In genomic region chr10:124695259-124695658, GRCh38 we compare ENCODE assay signal across 15 cellular contexts. TPM values are rescaled to one million over a fixed set of nuclear protein-coding genes. Genes with fewer than 3 reads are reported as not detected.
A peak's percentile ranks its signal among the peaks of the same experiment; 100 is the strongest.
DNase-seq lines count a peak whose midpoint lies in the region; ATAC-seq and TF ChIP-seq lines count a peak whose summit lies in the region.
"Had no signal": no experiment of that assay in that cellular context is flagged by ENCODE, and none has a peak within 500 bp of the region (broad histone marks: within the 10 kb centered on the region; RNA-seq: fewer than 3 reads in every experiment).

No MANE protein-coding gene starts in this region.

- no peaks in the 10 kb centered on the region for H3K27me3 Mint-ChIP-seq in stimulated activated naive CD8-positive, alpha-beta T cell treated with anti-CD3 and anti-CD28 coated beads, Interleukin-15, Interleukin-2, amounts not matched to agents 100 ng/mL and 50 ng/mL, for 24 hours
- H3K27me3 Mint-ChIP-seq in stimulated activated naive CD8-positive, alpha-beta T cell treated with anti-CD3 and anti-CD28 coated beads, Interleukin-15, amount 100 ng/mL, for 72 hours, result peaks cover 7% of the 10 kb centered on the region
- no peaks in the 10 kb centered on the region for H3K27me3 Mint-ChIP-seq in activated CD8-positive, alpha-beta T cell treated with anti-CD3 and anti-CD28 coated beads for 36 hours
- H3K27me3 Mint-ChIP-seq in naive B cell (no peaks in the 10 kb centered on the region), type B pancreatic cell (no peaks in the 10 kb centered on the region)

- CTCF ChIA-PET in activated CD8-positive, alpha-beta T cell treated with anti-CD3 and anti-CD28 coated beads for 36 hours (lab: Charles Lee), result interaction anchor here (1.3 kb wide), 1 partner anchor 16 kb away, joined by 5 read pairs; no protein-coding TSS in a partner anchor

- no peak for DNase-seq in stimulated activated naive CD8-positive, alpha-beta T cell treated with anti-CD3 and anti-CD28 coated beads, Interleukin-15, amount 100 ng/mL, for 72 hours
- DNase-seq in activated CD8-positive, alpha-beta T cell treated with anti-CD3 and anti-CD28 coated beads for 36 hours, result no peak
- DNase-seq in naive B cell (no peak), type B pancreatic cell (ENCODE audit: extremely low spot score, unreplicated experiment) (no peak), COLO668 (lab: John Stamatoyannopoulos, UW; ENCODE audit: unreplicated experiment) (no peak), NAMALWA (ENCODE audit: low spot score) (no peak)
- DNase-seq: activated gamma-delta T cell, BE2C, brain microvascular endothelial cell, Karpas-422, NCI-H1694, SW 1271, testis had no signal

- H3K4me1 Mint-ChIP-seq in stimulated activated naive CD8-positive, alpha-beta T cell treated with anti-CD3 and anti-CD28 coated beads, Interleukin-15, Interleukin-2, amounts not matched to agents 100 ng/mL and 50 ng/mL, for 24 hours (ENCODE audit: low read depth), result peaks cover 88% of the 10 kb centered on the region
- H3K4me1 Mint-ChIP-seq in stimulated activated naive CD8-positive, alpha-beta T cell treated with anti-CD3 and anti-CD28 coated beads, Interleukin-15, amount 100 ng/mL, for 72 hours, result peaks cover 78% of the 10 kb centered on the region
- peaks cover 84% of the 10 kb centered on the region for H3K4me1 Mint-ChIP-seq in activated CD8-positive, alpha-beta T cell treated with anti-CD3 and anti-CD28 coated beads for 36 hours (ENCODE audit: low read depth)
- peaks cover 66 to 81% (median 74%) of the 10 kb centered on the region in 3 donors for H3K4me1 Mint-ChIP-seq in naive B cell
- peaks cover 33% of the 10 kb centered on the region for H3K4me1 Mint-ChIP-seq in type B pancreatic cell (ENCODE audit: unreplicated experiment)

- intact Hi-C loops in activated CD8-positive, alpha-beta T cell treated with anti-CD3 and anti-CD28 coated beads for 36 hours (cut with micrococcal nuclease), result no loop called here

- peaks cover 27% of the 10 kb centered on the region for H3K36me3 Mint-ChIP-seq in stimulated activated naive CD8-positive, alpha-beta T cell treated with anti-CD3 and anti-CD28 coated beads, Interleukin-15, Interleukin-2, amounts not matched to agents 100 ng/mL and 50 ng/mL, for 24 hours (ENCODE audit: low read depth)
- peaks cover 35% of the 10 kb centered on the region for H3K36me3 Mint-ChIP-seq in activated CD8-positive, alpha-beta T cell treated with anti-CD3 and anti-CD28 coated beads for 36 hours (ENCODE audit: low read depth)
- H3K36me3 Mint-ChIP-seq in naive B cell (peaks cover 12 to 15% of the 10 kb centered on the region in 2 donors), type B pancreatic cell (peaks cover 18% of the 10 kb centered on the region)

- no peak for TF ChIP-seq CTCF in activated CD8-positive, alpha-beta T cell treated with anti-CD3 and anti-CD28 coated beads for 36 hours (IDR thresholded peaks at IDR 0.05)
- no peak for TF ChIP-seq CTCF in type B pancreatic cell (conservative IDR thresholded peaks at IDR 0.05)

- POLR2A ChIA-PET in activated CD8-positive, alpha-beta T cell treated with anti-CD3 and anti-CD28 coated beads for 36 hours (lab: Charles Lee), result interaction anchor here (2.0 to 4.1 kb wide), 3 partner anchors 12 to 31 kb away, joined by 8 to 27 read pairs (median 14); no protein-coding TSS in a partner anchor

- peak overlapping the region; percentile 77 for H3K27ac Mint-ChIP-seq in stimulated activated naive CD8-positive, alpha-beta T cell treated with anti-CD3 and anti-CD28 coated beads, Interleukin-15, Interleukin-2, amounts not matched to agents 100 ng/mL and 50 ng/mL, for 24 hours
- H3K27ac Mint-ChIP-seq in stimulated activated naive CD8-positive, alpha-beta T cell treated with anti-CD3 and anti-CD28 coated beads, Interleukin-15, amount 100 ng/mL, for 72 hours, result no peak overlapping the region
- H3K27ac Mint-ChIP-seq in activated CD8-positive, alpha-beta T cell treated with anti-CD3 and anti-CD28 coated beads for 36 hours, result peak overlapping the region; percentile 98
- H3K27ac Mint-ChIP-seq in naive B cell, result peak overlapping the region; percentile 94 to 99 (median 97)
- H3K27ac Mint-ChIP-seq in type B pancreatic cell, result peak overlapping the region; percentile 75

- no peak for ATAC-seq in stimulated activated naive CD8-positive, alpha-beta T cell treated with anti-CD3 and anti-CD28 coated beads, Interleukin-15, amount 100 ng/mL, for 72 hours
- ATAC-seq in activated CD8-positive, alpha-beta T cell treated with anti-CD3 and anti-CD28 coated beads for 36 hours, result no peak
- ATAC-seq in naive B cell (ENCODE audit: low read depth in 2 of 2) (no peak), HG03354 (IDR thresholded peaks at IDR 0.05; ENCODE audit: poor library complexity, severe bottlenecking, unreplicated experiment) (no peak)

- peak overlapping the region; percentile 33 for H3K4me3 Mint-ChIP-seq in stimulated activated naive CD8-positive, alpha-beta T cell treated with anti-CD3 and anti-CD28 coated beads, Interleukin-15, Interleukin-2, amounts not matched to agents 100 ng/mL and 50 ng/mL, for 24 hours
- H3K4me3 Mint-ChIP-seq in stimulated activated naive CD8-positive, alpha-beta T cell treated with anti-CD3 and anti-CD28 coated beads, Interleukin-15, amount 100 ng/mL, for 72 hours, result no peak overlapping the region
- H3K4me3 Mint-ChIP-seq in activated CD8-positive, alpha-beta T cell treated with anti-CD3 and anti-CD28 coated beads for 36 hours, result peak overlapping the region; percentile 70
- H3K4me3 Mint-ChIP-seq in naive B cell (peak overlapping the region in 3 of 8 donors; percentile 30 to 67 (median 59)), type B pancreatic cell (no peak overlapping the region)

- H3K9me3 Mint-ChIP-seq in stimulated activated naive CD8-positive, alpha-beta T cell treated with anti-CD3 and anti-CD28 coated beads, Interleukin-15, Interleukin-2, amounts not matched to agents 100 ng/mL and 50 ng/mL, for 24 hours, result no peaks in the 10 kb centered on the region
- no peaks in the 10 kb centered on the region for H3K9me3 Mint-ChIP-seq in stimulated activated naive CD8-positive, alpha-beta T cell treated with anti-CD3 and anti-CD28 coated beads, Interleukin-15, amount 100 ng/mL, for 72 hours
- H3K9me3 Mint-ChIP-seq in activated CD8-positive, alpha-beta T cell treated with anti-CD3 and anti-CD28 coated beads for 36 hours, result no peaks in the 10 kb centered on the region
- H3K9me3 Mint-ChIP-seq in naive B cell (no peaks in the 10 kb centered on the region), type B pancreatic cell (no peaks in the 10 kb centered on the region)

RNA-seq across cellular contexts. Expression of gene FAM53B, which starts 48.9 kb away (rescaled TPM):
- 10 to 100 TPM; 15.1 to 18.0 TPM for total RNA-seq in activated CD8-positive, alpha-beta T cell treated with anti-CD3 and anti-CD28 coated beads for 36 hours
- 100 to 1,000 TPM in 1 of 6 donors, 10 to 100 TPM in 5; 19.6 to 141 (median 31.5) TPM for polyA plus RNA-seq in naive B cell (ENCODE audit: low read depth in 6 of 6)
- 25.9 and 35.9 TPM in 2 replicates for total RNA-seq in type B pancreatic cell (ENCODE audit: low replicate concordance)

Comparison
In these comparisons a context has a peak if more than half of its experiments do, and no peak if none do; other contexts are left out.
1. H3K27ac Mint-ChIP-seq: peak in stimulated activated naive CD8-positive, alpha-beta T cell treated with anti-CD3 and anti-CD28 coated beads, Interleukin-15, Interleukin-2, amounts not matched to agents 100 ng/mL and 50 ng/mL, for 24 hours (single experiment), activated CD8-positive, alpha-beta T cell treated with anti-CD3 and anti-CD28 coated beads for 36 hours (single experiment), naive B cell (6 of 6) and type B pancreatic cell (single experiment); none in stimulated activated naive CD8-positive, alpha-beta T cell treated with anti-CD3 and anti-CD28 coated beads, Interleukin-15, amount 100 ng/mL, for 72 hours (0 of 2).
2. H3K4me3 Mint-ChIP-seq: peak in stimulated activated naive CD8-positive, alpha-beta T cell treated with anti-CD3 and anti-CD28 coated beads, Interleukin-15, Interleukin-2, amounts not matched to agents 100 ng/mL and 50 ng/mL, for 24 hours (single experiment) and activated CD8-positive, alpha-beta T cell treated with anti-CD3 and anti-CD28 coated beads for 36 hours (single experiment); none in stimulated activated naive CD8-positive, alpha-beta T cell treated with anti-CD3 and anti-CD28 coated beads, Interleukin-15, amount 100 ng/mL, for 72 hours (0 of 2) and type B pancreatic cell (single experiment).